Comparison of ENCODE assay signal across 1 cellular context in the genomic region with DNA sequence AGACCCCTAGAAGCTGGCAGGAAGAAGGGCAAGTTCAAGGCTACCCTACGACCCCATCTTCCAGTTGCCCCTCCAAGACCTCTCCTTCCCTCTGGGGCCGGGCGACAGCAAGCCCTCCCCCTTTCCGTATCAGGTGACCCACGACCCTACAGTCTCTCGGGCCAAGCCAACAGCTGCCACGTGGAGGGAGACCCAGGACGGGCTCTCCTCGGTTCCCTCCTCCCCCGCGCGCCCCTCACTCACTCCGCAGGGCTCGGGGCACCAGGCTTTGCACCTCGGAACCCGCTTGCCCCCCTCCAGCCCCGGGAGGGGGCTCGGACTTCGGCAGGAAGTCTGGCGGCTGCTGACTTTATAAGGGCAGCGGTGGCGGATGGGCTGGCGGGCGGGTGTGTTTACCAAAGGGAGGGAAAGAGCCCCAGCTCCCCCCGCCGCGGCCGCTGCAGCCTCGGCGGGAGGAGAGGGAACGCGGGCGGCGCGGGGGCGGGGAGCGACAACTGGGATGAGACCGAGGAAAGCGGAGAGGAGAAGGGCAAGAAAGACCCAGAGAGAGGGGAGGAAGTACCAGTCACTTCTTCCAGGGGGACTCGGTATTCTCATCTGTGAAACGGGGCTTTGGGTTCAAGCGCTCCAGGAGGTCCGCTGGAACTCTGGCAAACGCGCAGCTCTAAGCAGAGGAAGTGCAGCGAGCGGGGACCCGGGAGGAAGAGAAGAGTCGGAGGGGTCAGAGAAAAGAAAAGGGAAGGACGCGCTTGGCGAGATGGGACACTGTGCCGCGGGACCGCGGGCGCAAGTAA.
TF ChIP-seq lines count a peak whose summit lies in the region.

No MANE protein-coding gene starts in this region.

TF ChIP-seq in K562, 482 proteins besides CTCF, POLR2A, EP300 and RAD21 (continued from another document):
- TF ChIP-seq, protein P1, sequence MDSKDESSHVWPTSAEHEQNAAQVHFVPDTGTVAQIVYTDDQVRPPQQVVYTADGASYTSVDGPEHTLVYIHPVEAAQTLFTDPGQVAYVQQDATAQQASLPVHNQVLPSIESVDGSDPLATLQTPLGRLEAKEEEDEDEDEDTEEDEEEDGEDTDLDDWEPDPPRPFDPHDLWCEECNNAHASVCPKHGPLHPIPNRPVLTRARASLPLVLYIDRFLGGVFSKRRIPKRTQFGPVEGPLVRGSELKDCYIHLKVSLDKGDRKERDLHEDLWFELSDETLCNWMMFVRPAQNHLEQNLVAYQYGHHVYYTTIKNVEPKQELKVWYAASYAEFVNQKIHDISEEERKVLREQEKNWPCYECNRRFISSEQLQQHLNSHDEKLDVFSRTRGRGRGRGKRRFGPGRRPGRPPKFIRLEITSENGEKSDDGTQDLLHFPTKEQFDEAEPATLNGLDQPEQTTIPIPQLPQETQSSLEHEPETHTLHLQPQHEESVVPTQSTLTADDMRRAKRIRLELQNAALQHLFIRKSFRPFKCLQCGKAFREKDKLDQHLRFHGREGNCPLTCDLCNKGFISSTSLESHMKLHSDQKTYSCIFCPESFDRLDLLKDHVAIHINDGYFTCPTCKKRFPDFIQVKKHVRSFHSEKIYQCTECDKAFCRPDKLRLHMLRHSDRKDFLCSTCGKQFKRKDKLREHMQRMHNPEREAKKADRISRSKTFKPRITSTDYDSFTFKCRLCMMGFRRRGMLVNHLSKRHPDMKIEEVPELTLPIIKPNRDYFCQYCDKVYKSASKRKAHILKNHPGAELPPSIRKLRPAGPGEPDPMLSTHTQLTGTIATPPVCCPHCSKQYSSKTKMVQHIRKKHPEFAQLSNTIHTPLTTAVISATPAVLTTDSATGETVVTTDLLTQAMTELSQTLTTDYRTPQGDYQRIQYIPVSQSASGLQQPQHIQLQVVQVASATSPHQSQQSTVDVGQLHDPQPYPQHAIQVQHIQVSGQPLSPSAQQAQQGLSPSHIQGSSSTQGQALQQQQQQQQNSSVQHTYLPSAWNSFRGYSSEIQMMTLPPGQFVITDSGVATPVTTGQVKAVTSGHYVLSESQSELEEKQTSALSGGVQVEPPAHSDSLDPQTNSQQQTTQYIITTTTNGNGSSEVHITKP (IDR thresholded peaks at IDR 0.05; ENCODE audit: partially characterized antibody): peak; percentile 77
- TF ChIP-seq, protein P2, sequence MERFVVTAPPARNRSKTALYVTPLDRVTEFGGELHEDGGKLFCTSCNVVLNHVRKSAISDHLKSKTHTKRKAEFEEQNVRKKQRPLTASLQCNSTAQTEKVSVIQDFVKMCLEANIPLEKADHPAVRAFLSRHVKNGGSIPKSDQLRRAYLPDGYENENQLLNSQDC (CRISPR knock-in tag; IDR thresholded peaks at IDR 0.05): no peak
- TF ChIP-seq SIN3A (IDR thresholded peaks at IDR 0.05; ENCODE audit: borderline replicate concordance in 2 of 2, control insufficient read depth in 1 of 2, low read depth in 2 of 2, low read length in 2 of 2) (peak; percentile 20 to 24; a peak in 2 of 4 replicates), TAF9B (IDR thresholded peaks at IDR 0.05; ENCODE audit: partially characterized antibody) (no peak), PRMT5 (CRISPR knock-in tag; IDR thresholded peaks at IDR 0.05) (no peak), SMAD3 (CRISPR knock-in tag; conservative IDR thresholded peaks at IDR 0.05) (no peak), SAP30 (IDR thresholded peaks at IDR 0.05; ENCODE audit: borderline replicate concordance, insufficient read depth, low read depth, low read length, poor library complexity, severe bottlenecking) (peak; percentile 48), ADNP (tag; IDR thresholded peaks at IDR 0.05) (no peak), CREBBP (IDR thresholded peaks at IDR 0.05; ENCODE audit: low read depth, low read length) (no peak), POLR3G (IDR thresholded peaks at IDR 0.05; ENCODE audit: extremely low read depth, insufficient read length, insufficient replicate concordance) (no peak), ZBTB43 (CRISPR knock-in tag; IDR thresholded peaks at IDR 0.05) (no peak), JUND (IDR thresholded peaks at IDR 0.05; ENCODE audit: borderline replicate concordance, low read depth, low read length) (no peak), JUND (tag; IDR thresholded peaks at IDR 0.05; ENCODE audit: borderline replicate concordance, low read depth, low read length) (no peak), ZNF133 (CRISPR knock-in tag; IDR thresholded peaks at IDR 0.05) (no peak), CBX3 (IDR thresholded peaks at IDR 0.05; ENCODE audit: borderline replicate concordance in 1 of 2, low read length in 2 of 2) (peak in 1 of 2 experiments; percentile 59; a peak in 1 of 3 replicates), ZNF592 (IDR thresholded peaks at IDR 0.05) (peak; percentile 78), PHF8 (IDR thresholded peaks at IDR 0.05; ENCODE audit: borderline replicate concordance, low read length) (peak; percentile 46; the same call in 1 of the 2 replicates), LEF1 (IDR thresholded peaks at IDR 0.05) (peak; percentile 54; the same call in 1 of the 2 replicates), ZC3H11A (IDR thresholded peaks at IDR 0.05; ENCODE audit: low read depth, low read length) (no peak), ZNF217 (CRISPR knock-in tag; IDR thresholded peaks at IDR 0.05) (no peak)
- TF ChIP-seq, protein P3, sequence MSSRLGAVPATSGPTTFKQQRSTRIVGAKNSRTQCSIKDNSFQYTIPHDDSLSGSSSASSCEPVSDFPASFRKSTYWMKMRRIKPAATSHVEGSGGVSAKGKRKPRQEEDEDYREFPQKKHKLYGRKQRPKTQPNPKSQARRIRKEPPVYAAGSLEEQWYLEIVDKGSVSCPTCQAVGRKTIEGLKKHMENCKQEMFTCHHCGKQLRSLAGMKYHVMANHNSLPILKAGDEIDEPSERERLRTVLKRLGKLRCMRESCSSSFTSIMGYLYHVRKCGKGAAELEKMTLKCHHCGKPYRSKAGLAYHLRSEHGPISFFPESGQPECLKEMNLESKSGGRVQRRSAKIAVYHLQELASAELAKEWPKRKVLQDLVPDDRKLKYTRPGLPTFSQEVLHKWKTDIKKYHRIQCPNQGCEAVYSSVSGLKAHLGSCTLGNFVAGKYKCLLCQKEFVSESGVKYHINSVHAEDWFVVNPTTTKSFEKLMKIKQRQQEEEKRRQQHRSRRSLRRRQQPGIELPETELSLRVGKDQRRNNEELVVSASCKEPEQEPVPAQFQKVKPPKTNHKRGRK (tag; IDR thresholded peaks at IDR 0.05): no peak
- TF ChIP-seq, protein P4, sequence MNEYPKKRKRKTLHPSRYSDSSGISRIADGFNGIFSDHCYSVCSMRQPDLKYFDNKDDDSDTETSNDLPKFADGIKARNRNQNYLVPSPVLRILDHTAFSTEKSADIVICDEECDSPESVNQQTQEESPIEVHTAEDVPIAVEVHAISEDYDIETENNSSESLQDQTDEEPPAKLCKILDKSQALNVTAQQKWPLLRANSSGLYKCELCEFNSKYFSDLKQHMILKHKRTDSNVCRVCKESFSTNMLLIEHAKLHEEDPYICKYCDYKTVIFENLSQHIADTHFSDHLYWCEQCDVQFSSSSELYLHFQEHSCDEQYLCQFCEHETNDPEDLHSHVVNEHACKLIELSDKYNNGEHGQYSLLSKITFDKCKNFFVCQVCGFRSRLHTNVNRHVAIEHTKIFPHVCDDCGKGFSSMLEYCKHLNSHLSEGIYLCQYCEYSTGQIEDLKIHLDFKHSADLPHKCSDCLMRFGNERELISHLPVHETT (CRISPR knock-in tag; conservative IDR thresholded peaks at IDR 0.05 in 1 of 2, IDR thresholded peaks at IDR 0.05 in 1 of 2): no peak
- TF ChIP-seq, protein P5, sequence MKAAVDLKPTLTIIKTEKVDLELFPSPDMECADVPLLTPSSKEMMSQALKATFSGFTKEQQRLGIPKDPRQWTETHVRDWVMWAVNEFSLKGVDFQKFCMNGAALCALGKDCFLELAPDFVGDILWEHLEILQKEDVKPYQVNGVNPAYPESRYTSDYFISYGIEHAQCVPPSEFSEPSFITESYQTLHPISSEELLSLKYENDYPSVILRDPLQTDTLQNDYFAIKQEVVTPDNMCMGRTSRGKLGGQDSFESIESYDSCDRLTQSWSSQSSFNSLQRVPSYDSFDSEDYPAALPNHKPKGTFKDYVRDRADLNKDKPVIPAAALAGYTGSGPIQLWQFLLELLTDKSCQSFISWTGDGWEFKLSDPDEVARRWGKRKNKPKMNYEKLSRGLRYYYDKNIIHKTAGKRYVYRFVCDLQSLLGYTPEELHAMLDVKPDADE (conservative IDR thresholded peaks at IDR 0.05; ENCODE audit: control insufficient read depth, low read depth, low read length): peak; percentile 19; the same call in 1 of the 2 replicates
- TF ChIP-seq, protein P6, sequence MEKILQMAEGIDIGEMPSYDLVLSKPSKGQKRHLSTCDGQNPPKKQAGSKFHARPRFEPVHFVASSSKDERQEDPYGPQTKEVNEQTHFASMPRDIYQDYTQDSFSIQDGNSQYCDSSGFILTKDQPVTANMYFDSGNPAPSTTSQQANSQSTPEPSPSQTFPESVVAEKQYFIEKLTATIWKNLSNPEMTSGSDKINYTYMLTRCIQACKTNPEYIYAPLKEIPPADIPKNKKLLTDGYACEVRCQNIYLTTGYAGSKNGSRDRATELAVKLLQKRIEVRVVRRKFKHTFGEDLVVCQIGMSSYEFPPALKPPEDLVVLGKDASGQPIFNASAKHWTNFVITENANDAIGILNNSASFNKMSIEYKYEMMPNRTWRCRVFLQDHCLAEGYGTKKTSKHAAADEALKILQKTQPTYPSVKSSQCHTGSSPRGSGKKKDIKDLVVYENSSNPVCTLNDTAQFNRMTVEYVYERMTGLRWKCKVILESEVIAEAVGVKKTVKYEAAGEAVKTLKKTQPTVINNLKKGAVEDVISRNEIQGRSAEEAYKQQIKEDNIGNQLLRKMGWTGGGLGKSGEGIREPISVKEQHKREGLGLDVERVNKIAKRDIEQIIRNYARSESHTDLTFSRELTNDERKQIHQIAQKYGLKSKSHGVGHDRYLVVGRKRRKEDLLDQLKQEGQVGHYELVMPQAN (IDR thresholded peaks at IDR 0.05; ENCODE audit: borderline replicate concordance): peak; percentile 79
